Comparison of ENCODE assay signal across 15 cellular contexts in genomic region chr9:89508951-89509607, GRCh38. TPM values are rescaled to one million over a fixed set of nuclear protein-coding genes. Genes with fewer than 3 reads are reported as not detected.
A peak's percentile ranks its signal among the peaks of the same experiment; 100 is the strongest.
DNase-seq lines count a peak whose midpoint lies in the region; ATAC-seq and TF ChIP-seq lines count a peak whose summit lies in the region.
"Had no signal": no experiment of that assay in that cellular context is flagged by ENCODE, and none has a peak within 500 bp of the region (broad histone marks: within the 10 kb centered on the region; RNA-seq: fewer than 3 reads in every experiment).

No MANE protein-coding gene starts in this region.

- H3K4me3 ChIP-seq in OCI-LY7 (ENCODE audit: low read depth, low read length, poor library complexity, severe bottlenecking) = no peak overlapping the region
- H3K4me3 ChIP-seq: thyroid gland had no signal

- H3K9me3 ChIP-seq in OCI-LY7 (ENCODE audit: low read length) = no peaks in the 10 kb centered on the region
- H3K9me3 ChIP-seq: thyroid gland had no signal

- peak overlapping the region; percentile 45; the same call in 1 of the 2 replicates for H3K27ac ChIP-seq in C4-2B
- H3K27ac ChIP-seq in OCI-LY7 (ENCODE audit: low read depth, low read length, poor library complexity, severe bottlenecking) = peak overlapping the region; percentile 76
- H3K27ac ChIP-seq: thyroid gland had no signal

- POLR2A ChIA-PET in OCI-LY7 (lab: Charles Lee) = interaction anchor here (0.5 to 2.1 kb wide), 7 partner anchors 10 to 39 kb away, joined by 3 to 10 read pairs (median 6); no protein-coding TSS in a partner anchor

- no peak for ATAC-seq in left lobe of liver
- ATAC-seq: sciatic nerve had no signal

- DNase-seq in GF-D8 (lab: John Stamatoyannopoulos, UW) = peak; percentile 50
- DNase-seq in OCI-LY7 (ENCODE audit: low spot score) = no peak
- DNase-seq in left lobe of liver (ENCODE audit: low spot score) = peak; percentile 22
- no peak for DNase-seq in NK-92 treated with Interleukin-12 subunit alpha and Interleukin-12 subunit beta, amount 100 ng/mL, for 24 hours (lab: John Stamatoyannopoulos, UW)
- DNase-seq in NCI-H524 (lab: John Stamatoyannopoulos, UW) = no peak
- DNase-seq in stimulated activated CD4-positive, alpha-beta T cell treated with anti-CD3 and anti-CD28 coated beads, Interleukin-2, amount 100 ng/mL, for 48 hours = no peak
- no peak for DNase-seq in GM13977 (ENCODE audit: low spot score)
- DNase-seq: activated CD4-positive, alpha-beta T cell treated with anti-CD3 and anti-CD28 coated beads, Interleukin-2, amount 10 ng/mL, durations not matched to agents 7 days and 5 days; amygdala; DMS79 treated with DMSO at 0.1 percent for 48 hours; NCI-H1105; stimulated activated CD4-positive, alpha-beta T cell treated with anti-CD3 and anti-CD28 coated beads, Interleukin-4, amount 100 ng/mL, for 1 hour; thyroid gland had no signal

- H3K4me2 ChIP-seq in OCI-LY7 (ENCODE audit: low read length) = no peak overlapping the region

- intact Hi-C loops in OCI-LY7 (cut with micrococcal nuclease; ENCODE audit: unreplicated experiment) = no loop called here

- CTCF ChIA-PET in OCI-LY7 (lab: Charles Lee; ENCODE audit: unreplicated experiment) = interaction anchor here (0.7 kb wide), 1 partner anchor 29 kb away, joined by 3 read pairs; no protein-coding TSS in a partner anchor

- H2AFZ ChIP-seq in OCI-LY7 (ENCODE audit: low read length) = no peak overlapping the region; the same call in 1 of the 2 replicates

- no peaks in the 10 kb centered on the region for H4K20me1 ChIP-seq in OCI-LY7 (ENCODE audit: insufficient read depth, low read length)

- in situ Hi-C loops in GM13977 (cut with MboI; ENCODE audit: low pct_unique_long_range_greater_than_20kb, low sequenced_read_pairs, unreplicated experiment) = no loop called here

- peaks cover 59% of the 10 kb centered on the region for H3K4me1 ChIP-seq in OCI-LY7 (ENCODE audit: insufficient read depth, low read length, poor library complexity, severe bottlenecking)

- H3K79me2 ChIP-seq in OCI-LY7 (ENCODE audit: insufficient read depth, low read depth, low read length) = no peaks in the 10 kb centered on the region

- H3K9me2 ChIP-seq in OCI-LY7 (ENCODE audit: insufficient read depth, low read length) = no peaks in the 10 kb centered on the region

- no peak for TF ChIP-seq CTCF in C4-2B (conservative IDR thresholded peaks at IDR 0.05)
- no peak for TF ChIP-seq CTCF in OCI-LY7 (conservative IDR thresholded peaks at IDR 0.05; ENCODE audit: low read length)
- TF ChIP-seq CTCF in GM13977 (IDR thresholded peaks at IDR 0.05; ENCODE audit: extremely low read depth, insufficient read depth, missing control alignments) = no peak

- no TSS peak for BruUV-seq in OCI-LY7 (replicated peaks; lab: Mats Ljungman, UMichigan)

- H3K36me3 ChIP-seq in OCI-LY7 (ENCODE audit: insufficient read depth, low read length) = no peaks in the 10 kb centered on the region
- H3K36me3 ChIP-seq: thyroid gland had no signal

RNA-seq across cellular contexts. Expression of gene SEMA4D, which starts 11.2 kb away (rescaled TPM):
- 28.5 and 33.7 TPM in 2 replicates for total RNA-seq in OCI-LY7 (2014; rRNA removed; shearing (Covaris generic))
- 52.8 and 60.5 TPM in 2 replicates for total RNA-seq in OCI-LY7 (2022)
- 3.9 TPM for total RNA-seq in left lobe of liver

Comparison
In these comparisons a context has a peak if more than half of its experiments do, and no peak if none do; other contexts are left out.
1. DNase-seq: peak in GF-D8 (single experiment) and left lobe of liver (single experiment); none in OCI-LY7 (single experiment), NK-92 treated with Interleukin-12 subunit alpha and Interleukin-12 subunit beta, amount 100 ng/mL, for 24 hours (single experiment), NCI-H524 (0 of 2), stimulated activated CD4-positive, alpha-beta T cell treated with anti-CD3 and anti-CD28 coated beads, Interleukin-2, amount 100 ng/mL, for 48 hours (0 of 2) and GM13977 (single experiment).